ENCODE assay signal across 20 cellular contexts in genomic region chr2:177585234-177585863, GRCh38.
DNase-seq lines count a peak whose midpoint lies in the region; ATAC-seq and TF ChIP-seq lines count a peak whose summit lies in the region.
"Had no signal": no experiment of that assay in that cellular context is flagged by ENCODE, and none has a peak within 500 bp of the region (broad histone marks: within the 10 kb centered on the region; RNA-seq: fewer than 3 reads in every experiment).

No MANE protein-coding gene starts in this region.

- 73 to 83% methylated on average over 5 of the region's 5 CpGs for WGBS in thyroid gland, 2 donors

- H3K36me3 ChIP-seq in mucosa of descending colon (ENCODE audit: low read depth): no peaks in the 10 kb centered on the region
- no peaks in the 10 kb centered on the region for H3K36me3 ChIP-seq in thyroid gland
- H3K36me3 ChIP-seq: adrenal gland, BLaER1, SJCRH30 had no signal

- ATAC-seq in mucosa of descending colon: peak; percentile 86
- ATAC-seq in HG03457 (IDR thresholded peaks at IDR 0.05; ENCODE audit: unreplicated experiment): no peak
- ATAC-seq in GM21381 (IDR thresholded peaks at IDR 0.05; ENCODE audit: unreplicated experiment): no peak
- ATAC-seq: stimulated activated naive B cell treated with anti-CD40 and anti-IgM and Interleukin-4, amounts not matched to agents 10 μg/mL and 1 μg/mL and 100 μg/mL, for 72 hours had no signal

- TF ChIP-seq CTCF in mucosa of descending colon (IDR thresholded peaks at IDR 0.05): no peak
- TF ChIP-seq CTCF in thyroid gland (IDR thresholded peaks at IDR 0.05): no peak

- H3K9me3 ChIP-seq in mucosa of descending colon (no peaks in the 10 kb centered on the region), thyroid gland (no peaks in the 10 kb centered on the region)
- H3K9me3 ChIP-seq: adrenal gland, BLaER1, SJCRH30 had no signal

- intact Hi-C loops in mucosa of descending colon (cut with DNase I, micrococcal nuclease): no loop called here
- intact Hi-C loops in thyroid gland (cut with DNase I): no loop called here

- TF ChIP-seq POLR2A in thyroid gland (IDR thresholded peaks at IDR 0.05): no peak

- H3K27ac ChIP-seq in thyroid gland: no peak overlapping the region
- H3K27ac ChIP-seq: adrenal gland, BLaER1, KMS-11, SJCRH30 had no signal

- H3K27me3 ChIP-seq in thyroid gland: no peaks in the 10 kb centered on the region
- H3K27me3 ChIP-seq: adrenal gland, BLaER1, SJCRH30 had no signal

- H3K4me1 ChIP-seq in mucosa of descending colon (ENCODE audit: low read depth) (no peaks in the 10 kb centered on the region), thyroid gland (no peaks in the 10 kb centered on the region)
- H3K4me1 ChIP-seq: adrenal gland, BLaER1, SJCRH30 had no signal

- H3K4me3 ChIP-seq in mucosa of descending colon (no peak overlapping the region), thyroid gland (replicated peaks in 1 of 3) (no peak overlapping the region)
- H3K4me3 ChIP-seq: adrenal gland, BLaER1, SJCRH30 had no signal

- DNase-seq in NCI-H82 (lab: John Stamatoyannopoulos, UW): peak; percentile 64
- DNase-seq in NCI-H82 treated with DMSO at 0.1 percent for 48 hours (lab: John Stamatoyannopoulos, UW; ENCODE audit: unreplicated experiment): no peak
- DNase-seq in cerebellar cortex (ENCODE audit: low spot score): peak; percentile 90
- DNase-seq in mucosa of descending colon: no peak
- DNase-seq in thyroid gland: peak; percentile 27 to 60
- DNase-seq in central memory CD4-positive, alpha-beta T cell: no peak
- DNase-seq: 8988T; activated effector memory CD4-positive, alpha-beta T cell treated with Interleukin-2 at 50 U/mL for 16 hours; adrenal gland; foreskin fibroblast; H7; NCI-H1105 treated with DMSO at 0.1 percent for 48 hours; NCI-H345; SJCRH30; stimulated activated CD4-positive, alpha-beta T cell treated with anti-CD3 and anti-CD28 coated beads, Interleukin-12 subunit alpha, Interleukin-12 subunit beta, amount 100 ng/mL, for 4 hours; stimulated activated naive B cell treated with anti-CD40 and anti-IgM and Interleukin-4, amounts not matched to agents 10 μg/mL and 1 μg/mL and 100 μg/mL, for 72 hours had no signal

Comparison
In these comparisons a context has a peak if more than half of its experiments do, and no peak if none do; other contexts are left out.
1. DNase-seq: peak in NCI-H82 (single experiment), cerebellar cortex (single experiment) and thyroid gland (2 of 2); none in NCI-H82 treated with DMSO at 0.1 percent for 48 hours (single experiment), mucosa of descending colon (0 of 3) and central memory CD4-positive, alpha-beta T cell (single experiment).